In the genomic region with DNA sequence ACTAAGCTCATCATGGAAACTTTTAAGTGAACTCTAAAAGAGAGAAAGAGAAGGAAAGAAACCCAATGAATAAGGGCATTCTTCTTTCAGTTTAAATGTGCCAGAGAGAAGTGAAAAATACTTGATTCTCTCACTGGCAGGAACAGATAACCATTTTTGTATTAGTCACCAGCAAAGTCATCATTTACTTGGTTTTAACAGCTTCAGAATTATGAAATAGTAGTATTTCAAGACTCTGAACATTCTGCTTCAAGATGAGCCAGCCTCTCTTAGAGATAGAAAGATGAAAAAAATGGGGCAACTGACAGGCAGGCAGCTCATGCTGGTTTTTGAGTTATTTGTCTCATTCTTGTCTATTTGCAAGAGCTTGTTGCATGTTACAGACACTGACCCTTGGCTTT, we compare ENCODE assay signal across 8 cellular contexts.
A peak's percentile ranks its signal among the peaks of the same experiment; 100 is the strongest.
DNase-seq lines count a peak whose midpoint lies in the region; ATAC-seq and TF ChIP-seq lines count a peak whose summit lies in the region.

No MANE protein-coding gene starts in this region.

- H3K4me2 ChIP-seq in KMS-11 (peak overlapping the region; percentile 35), mesendoderm (ENCODE audit: low read length) (no peak overlapping the region)

- no peak overlapping the region for H3K56ac ChIP-seq in mesendoderm (ENCODE audit: low read length)

- peaks cover 38% of the 10 kb centered on the region for H3K4me1 ChIP-seq in KMS-11 (ENCODE audit: low read depth, poor library complexity, severe bottlenecking)
- no peaks in the 10 kb centered on the region for H3K4me1 ChIP-seq in mesendoderm (ENCODE audit: control insufficient read depth, low read depth, low read length)
- H3K4me1 ChIP-seq in BE2C: no peaks in the 10 kb centered on the region

- peak; percentile 70 for ATAC-seq in GM21515 (IDR thresholded peaks at IDR 0.05; ENCODE audit: unreplicated experiment)

- H3K36me3 ChIP-seq in KMS-11 (ENCODE audit: insufficient read depth) (no peaks in the 10 kb centered on the region), mesendoderm (ENCODE audit: control insufficient read depth, insufficient read depth, low read length) (no peaks in the 10 kb centered on the region), BE2C (no peaks in the 10 kb centered on the region)

- H4K8ac ChIP-seq in mesendoderm (ENCODE audit: low read depth, low read length): no peak overlapping the region

- H3K27me3 ChIP-seq in KMS-11 (ENCODE audit: insufficient read depth, low read depth): no peaks in the 10 kb centered on the region
- no peaks in the 10 kb centered on the region for H3K27me3 ChIP-seq in mesendoderm (ENCODE audit: insufficient read depth, low read length, poor library complexity)
- H3K27me3 ChIP-seq in BE2C: no peaks in the 10 kb centered on the region; the same call in 1 of the 2 replicates

- no peak overlapping the region for H2BK15ac ChIP-seq in mesendoderm (replicated peaks; ENCODE audit: low read depth)

- no peak overlapping the region for H3K18ac ChIP-seq in mesendoderm (ENCODE audit: low read length)

- no peak for TF ChIP-seq POLR2A in erythroblast (IDR thresholded peaks at IDR 0.05; ENCODE audit: low read length)

- H2AK5ac ChIP-seq in mesendoderm (ENCODE audit: low read length): no peak overlapping the region

- no peaks in the 10 kb centered on the region for H4K20me1 ChIP-seq in KMS-11 (ENCODE audit: insufficient read depth)

- no peaks in the 10 kb centered on the region for H3K9me3 ChIP-seq in BE2C

- no peaks in the 10 kb centered on the region for H3K79me2 ChIP-seq in KMS-11 (ENCODE audit: insufficient read depth, low read depth)
- no peaks in the 10 kb centered on the region for H3K79me2 ChIP-seq in mesendoderm (ENCODE audit: control insufficient read depth, insufficient read depth, low read length)

- peak; percentile 66 for DNase-seq in GM04503 (ENCODE audit: low read depth)
- peak; percentile 14 to 15 for DNase-seq in erythroblast (lab: John Stamatoyannopoulos, UW)
- DNase-seq in SKM-1 (lab: John Stamatoyannopoulos, UW; ENCODE audit: unreplicated experiment): no peak
- DNase-seq in mesendoderm: no peak
- DNase-seq in BE2C: no peak
- DNase-seq in NCI-H1417 (lab: John Stamatoyannopoulos, UW): no peak

- H3K27ac ChIP-seq in KMS-11 (peak overlapping the region; percentile 32; the same call in 1 of the 2 replicates), mesendoderm (ENCODE audit: low read depth, low read length) (no peak overlapping the region)

- no peak overlapping the region; the same call in 1 of the 2 replicates for H3K9ac ChIP-seq in KMS-11
- no peak overlapping the region for H3K9ac ChIP-seq in mesendoderm (ENCODE audit: low read length)

- no peaks in the 10 kb centered on the region for H3K79me1 ChIP-seq in mesendoderm (ENCODE audit: low read length)

- no peak overlapping the region for H2BK5ac ChIP-seq in mesendoderm (ENCODE audit: low read length)

- H3K4me3 ChIP-seq in KMS-11 (IDR thresholded peaks at IDR 0.05; ENCODE audit: insufficient read depth, low read depth, low read length): no peak overlapping the region
- no peak overlapping the region for H3K4me3 ChIP-seq in mesendoderm (ENCODE audit: low read length)
- no peak overlapping the region for H3K4me3 ChIP-seq in BE2C (ENCODE audit: low read depth, low read length)

- no peak overlapping the region for H3K23ac ChIP-seq in mesendoderm (ENCODE audit: low read length)

- H4K5ac ChIP-seq in mesendoderm (ENCODE audit: low read length): no peak overlapping the region

- no peak overlapping the region for H2BK120ac ChIP-seq in mesendoderm (ENCODE audit: low read depth, low read length)

- TF ChIP-seq CTCF in KMS-11 (conservative IDR thresholded peaks at IDR 0.05; ENCODE audit: low read depth, low read length) (no peak), BE2C (IDR thresholded peaks at IDR 0.05; ENCODE audit: low read depth, low read length) (no peak)

- H2AFZ ChIP-seq in KMS-11 (ENCODE audit: low read depth): peak overlapping the region; percentile 1; the same call in 1 of the 2 replicates

- H3K4ac ChIP-seq in mesendoderm (ENCODE audit: low read depth, low read length): no peak overlapping the region

Comparison
In these comparisons a context has a peak if more than half of its experiments do, and no peak if none do; other contexts are left out.
1. DNase-seq: peak in GM04503 (single experiment) and erythroblast (2 of 2); none in SKM-1 (single experiment), mesendoderm (single experiment), BE2C (single experiment) and NCI-H1417 (0 of 3).